Comparison of ENCODE assay signal across 15 cellular contexts in genomic region chr4:184440593-184441358, GRCh38. TPM values are rescaled to one million over a fixed set of nuclear protein-coding genes. Genes with fewer than 3 reads are reported as not detected.
DNase-seq lines count a peak whose midpoint lies in the region; ATAC-seq, FAIRE-seq and TF ChIP-seq lines count a peak whose summit lies in the region.
"Had no signal": no experiment of that assay in that cellular context is flagged by ENCODE, and none has a peak within 500 bp of the region (broad histone marks: within the 10 kb centered on the region; RNA-seq: fewer than 3 reads in every experiment).

No MANE protein-coding gene starts in this region.

- no peaks in the 10 kb centered on the region for H3K27me3 Mint-ChIP-seq in CD8-positive, alpha-beta memory T cell
- no peaks in the 10 kb centered on the region for H3K27me3 Mint-ChIP-seq in astrocyte (ENCODE audit: low read depth, unreplicated experiment)
- H3K27me3 Mint-ChIP-seq: IgD-negative memory B cell had no signal

- peak overlapping the region in 1 of 7 donors; percentile 13 for H3K4me3 Mint-ChIP-seq in CD8-positive, alpha-beta memory T cell
- H3K4me3 Mint-ChIP-seq in astrocyte (ENCODE audit: unreplicated experiment), result peak overlapping the region; percentile 12
- H3K4me3 Mint-ChIP-seq: IgD-negative memory B cell had no signal

- no peaks in the 10 kb centered on the region for H3K27me3 ChIP-seq in CD8-positive, alpha-beta memory T cell (ENCODE audit: insufficient read depth, low read length, poor library complexity, severe bottlenecking)
- H3K27me3 ChIP-seq in astrocyte (ENCODE audit: insufficient read depth, low read length), result no peaks in the 10 kb centered on the region
- H3K27me3 ChIP-seq in left lung, result no peaks in the 10 kb centered on the region
- H3K27me3 ChIP-seq in gastrocnemius medialis, result no peaks in the 10 kb centered on the region

- no peak for DNase-seq in CD8-positive, alpha-beta memory T cell
- DNase-seq in astrocyte (ENCODE audit: low read depth) (no peak), left lung (no peak), gastrocnemius medialis (no peak), NCI-H748 treated with DMSO at 0.1 percent for 48 hours (lab: John Stamatoyannopoulos, UW) (no peak), NOMO-1 (lab: John Stamatoyannopoulos, UW; ENCODE audit: unreplicated experiment in 2 of 2) (no peak), NCI-H2107 (lab: John Stamatoyannopoulos, UW) (no peak)
- DNase-seq: activated CD4-positive, CD25-positive, alpha-beta regulatory T cell treated with anti-CD3 and anti-CD28 coated beads, Interleukin-2, amount 50 U/mL, for 72 hours; aorta; effector CD8-positive, alpha-beta T cell; NCI-H1417; NCI-H446 treated with DMSO at 0.1 percent for 48 hours; T-helper 1 cell had no signal

- peaks cover 0 to 30% (median 4%) of the 10 kb centered on the region in 3 donors for H3K36me3 Mint-ChIP-seq in CD8-positive, alpha-beta memory T cell
- no peaks in the 10 kb centered on the region for H3K36me3 Mint-ChIP-seq in astrocyte (ENCODE audit: low read depth, unreplicated experiment)
- H3K36me3 Mint-ChIP-seq: IgD-negative memory B cell had no signal

- in situ Hi-C loops in gastrocnemius medialis (cut with MboI; ENCODE audit: low sequenced_read_pairs in 4 of 4), result no loop called here

- TF ChIP-seq POLR2A in gastrocnemius medialis (IDR thresholded peaks at IDR 0.05), result no peak

- TF ChIP-seq CTCF in astrocyte (IDR thresholded peaks at IDR 0.05; ENCODE audit: insufficient read depth, low read depth, low read length) (no peak), left lung (IDR thresholded peaks at IDR 0.05) (no peak), gastrocnemius medialis (IDR thresholded peaks at IDR 0.05 in 4 of 5, conservative IDR thresholded peaks at IDR 0.05 in 1 of 5) (no peak)

- peaks cover 62% of the 10 kb centered on the region for H3K4me1 ChIP-seq in CD8-positive, alpha-beta memory T cell (ENCODE audit: insufficient read depth, low read length)
- H3K4me1 ChIP-seq in astrocyte (ENCODE audit: insufficient read depth, low read length), result peaks cover 17% of the 10 kb centered on the region
- peaks cover 40 to 89% of the 10 kb centered on the region in 2 donors for H3K4me1 ChIP-seq in left lung
- H3K4me1 ChIP-seq in gastrocnemius medialis, result peaks cover 71 to 82% of the 10 kb centered on the region in 2 donors

- peaks cover 3% of the 10 kb centered on the region for H3K36me3 ChIP-seq in CD8-positive, alpha-beta memory T cell (ENCODE audit: insufficient read depth, low read length)
- H3K36me3 ChIP-seq in astrocyte (ENCODE audit: insufficient read depth, low read length) (no peaks in the 10 kb centered on the region), left lung (no peaks in the 10 kb centered on the region), gastrocnemius medialis (no peaks in the 10 kb centered on the region)

- no peak overlapping the region for H2AFZ ChIP-seq in astrocyte (ENCODE audit: low read depth, low read length)

- intact Hi-C loops in left lung (cut with DNase I), result no loop called here
- intact Hi-C loops in gastrocnemius medialis (cut with DNase I; ENCODE audit: low total_unique reads), result no loop called here

- peaks cover 77 to 91% (median 89%) of the 10 kb centered on the region in 3 donors for H3K4me1 Mint-ChIP-seq in CD8-positive, alpha-beta memory T cell
- peaks cover 46% of the 10 kb centered on the region for H3K4me1 Mint-ChIP-seq in astrocyte (ENCODE audit: low read depth, unreplicated experiment)

- CTCF ChIA-PET in CD8-positive, alpha-beta memory T cell (lab: Charles Lee), result interaction anchor here (1.5 kb wide), 1 partner anchor 9 kb away, joined by 4 read pairs; no protein-coding TSS in a partner anchor

- peaks cover 45% of the 10 kb centered on the region for H3K79me2 ChIP-seq in astrocyte (ENCODE audit: insufficient read depth, low read length)

- no peak overlapping the region for H3K4me3 ChIP-seq in CD8-positive, alpha-beta memory T cell (ENCODE audit: low read length)
- H3K4me3 ChIP-seq in astrocyte (ENCODE audit: insufficient read depth, low read depth, low read length) (no peak overlapping the region), left lung (no peak overlapping the region), gastrocnemius medialis (no peak overlapping the region)

- no peaks in the 10 kb centered on the region for H3K9me3 Mint-ChIP-seq in CD8-positive, alpha-beta memory T cell
- no peaks in the 10 kb centered on the region for H3K9me3 Mint-ChIP-seq in astrocyte (ENCODE audit: unreplicated experiment)
- H3K9me3 Mint-ChIP-seq: IgD-negative memory B cell had no signal

- no peaks in the 10 kb centered on the region for H3K9me3 ChIP-seq in CD8-positive, alpha-beta memory T cell (ENCODE audit: low read length)
- H3K9me3 ChIP-seq in astrocyte (ENCODE audit: insufficient read depth, low read depth, low read length), result no peaks in the 10 kb centered on the region
- no peaks in the 10 kb centered on the region for H3K9me3 ChIP-seq in left lung
- no peaks in the 10 kb centered on the region for H3K9me3 ChIP-seq in gastrocnemius medialis

- POLR2A ChIA-PET in CD8-positive, alpha-beta memory T cell (lab: Charles Lee), result no interaction called here

- peak overlapping the region; percentile 40 for H3K4me2 ChIP-seq in astrocyte (ENCODE audit: low read length)

- H3K27ac ChIP-seq in CD8-positive, alpha-beta memory T cell (ENCODE audit: low read depth, low read length), result no peak overlapping the region
- H3K27ac ChIP-seq in astrocyte (ENCODE audit: low read depth, low read length) (no peak overlapping the region), left lung (peak overlapping the region; percentile 10 to 60), gastrocnemius medialis (peak overlapping the region in 3 of 4 donors; percentile 29 to 55 (median 55))

- peak overlapping the region in 5 of 8 donors; percentile 33 to 61 (median 56) for H3K27ac Mint-ChIP-seq in CD8-positive, alpha-beta memory T cell
- H3K27ac Mint-ChIP-seq in astrocyte (ENCODE audit: unreplicated experiment), result peak overlapping the region; percentile 12

- no peak for FAIRE-seq in astrocyte (lab: Jason Lieb, UNC)

- ATAC-seq in left lung, result no peak
- ATAC-seq in gastrocnemius medialis, result no peak
- ATAC-seq in HG02798 (IDR thresholded peaks at IDR 0.05; ENCODE audit: poor library complexity, unreplicated experiment), result no peak

- no peak overlapping the region for H3K9ac ChIP-seq in astrocyte (ENCODE audit: low read length)

- peaks cover 41% of the 10 kb centered on the region for H4K20me1 ChIP-seq in astrocyte (ENCODE audit: insufficient read depth, low read length)

RNA-seq across cellular contexts. Expression of gene IRF2, which starts 33.6 kb away (rescaled TPM):
- 10 to 100 TPM; 44.1 to 44.3 TPM for total RNA-seq in CD8-positive, alpha-beta memory T cell
- 79.3 TPM for polyA plus RNA-seq in CD8-positive, alpha-beta memory T cell
- total RNA-seq in astrocyte (12.6 and 18.0 TPM in 2 replicates), left lung (10 to 100 TPM; 32.8 to 50.2 TPM), gastrocnemius medialis (10 to 100 TPM; 20.9 to 37.1 (median 32.8) TPM)

Comparison
In these comparisons a context has a peak if more than half of its experiments do, and no peak if none do; other contexts are left out.
1. H3K27ac ChIP-seq: peak in left lung (2 of 2) and gastrocnemius medialis (3 of 4); none in CD8-positive, alpha-beta memory T cell (single experiment) and astrocyte (single experiment).